17 cellular contexts compared by ENCODE assay signal in the genomic region with DNA sequence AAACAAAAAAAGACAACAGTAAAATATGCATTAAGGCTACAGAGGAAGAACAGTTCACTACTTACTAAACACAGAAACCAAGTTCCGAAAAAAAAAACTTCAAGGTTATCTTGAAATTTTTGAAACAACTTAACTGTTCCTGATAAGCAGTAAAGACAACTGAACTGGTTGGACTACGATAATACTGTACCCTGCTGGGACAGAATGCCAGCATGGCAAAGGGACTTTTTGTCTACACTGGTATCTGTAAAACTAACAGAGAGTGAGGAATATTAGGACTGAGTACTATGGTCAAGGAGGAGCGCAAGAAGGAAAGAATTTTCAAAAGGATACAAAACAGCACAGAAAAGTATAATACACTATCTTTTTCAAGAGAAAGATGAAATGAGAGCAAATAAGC.
"Had no signal": no experiment of that assay in that cellular context is flagged by ENCODE, and none has a peak within 500 bp of the region (broad histone marks: within the 10 kb centered on the region; RNA-seq: fewer than 3 reads in every experiment).

No MANE protein-coding gene starts in this region.

- DNase-seq: activated CD4-positive, alpha-beta T cell treated with anti-CD3 and anti-CD28 coated beads for 1 hour; activated CD4-positive, alpha-beta T cell treated with anti-CD3 and anti-CD28 coated beads, Interleukin-2, amount 50 U/mL, for 4 hours; activated naive CD4-positive, alpha-beta T cell treated with anti-CD3 and anti-CD28 coated beads, Interleukin-2, amount 10 ng/mL, durations not matched to agents 7 days and 5 days; adrenal gland; dermis blood vessel endothelial cell; effector memory CD8-positive, alpha-beta T cell; left colon; midbrain; occipital lobe; right lobe of liver; small intestine; stimulated activated CD4-positive, alpha-beta T cell treated with anti-CD3 and anti-CD28 coated beads, Interleukin-15, amount 100 ng/mL, for 24 hours; stimulated activated CD4-positive, alpha-beta T cell treated with anti-CD3 and anti-CD28 coated beads, Interleukin-2, amount 100 ng/mL, for 48 hours; T-helper 2 cell; upper lobe of left lung had no signal

- ATAC-seq: effector memory CD8-positive, alpha-beta T cell; left colon; right lobe of liver had no signal

- H3K4me3 Mint-ChIP-seq: activated naive CD4-positive, alpha-beta T cell treated with anti-CD3 and anti-CD28 coated beads, Interleukin-2, amount 10 ng/mL, durations not matched to agents 7 days and 5 days; effector memory CD8-positive, alpha-beta T cell; nephron had no signal

- H3K27ac Mint-ChIP-seq: activated naive CD4-positive, alpha-beta T cell treated with anti-CD3 and anti-CD28 coated beads, Interleukin-2, amount 10 ng/mL, durations not matched to agents 7 days and 5 days; activated T-helper 2 cell treated with anti-CD3 and anti-CD28 coated beads, Interferon-gamma antibody, Interleukin-2, Interleukin-4, amounts not matched to agents 10 μg/mL and 5 μg/mL and 100 μg/mL, durations not matched to agents 14 hours and 24 hours and 36 hours; effector memory CD8-positive, alpha-beta T cell; nephron had no signal

- H3K27me3 Mint-ChIP-seq: activated naive CD4-positive, alpha-beta T cell treated with anti-CD3 and anti-CD28 coated beads, Interleukin-2, amount 10 ng/mL, durations not matched to agents 7 days and 5 days; effector memory CD8-positive, alpha-beta T cell had no signal

- H3K4me1 Mint-ChIP-seq: activated naive CD4-positive, alpha-beta T cell treated with anti-CD3 and anti-CD28 coated beads, Interleukin-2, amount 10 ng/mL, durations not matched to agents 7 days and 5 days; nephron had no signal

- H3K9me3 Mint-ChIP-seq: activated naive CD4-positive, alpha-beta T cell treated with anti-CD3 and anti-CD28 coated beads, Interleukin-2, amount 10 ng/mL, durations not matched to agents 7 days and 5 days; activated T-helper 2 cell treated with anti-CD3 and anti-CD28 coated beads, Interferon-gamma antibody, Interleukin-2, Interleukin-4, amounts not matched to agents 10 μg/mL and 5 μg/mL and 100 μg/mL, durations not matched to agents 14 hours and 24 hours and 36 hours; effector memory CD8-positive, alpha-beta T cell; nephron had no signal
